Comparison of ENCODE assay signal across 1 cellular context in genomic region chr7:100726998-100727761, GRCh38.
TF ChIP-seq lines count a peak whose summit lies in the region.

No MANE protein-coding gene starts in this region.

TF ChIP-seq in HepG2, 621 proteins besides CTCF, POLR2A, EP300 and RAD21 (continued from another document):
- TF ChIP-seq MYC (CRISPR knock-in tag; IDR thresholded peaks at IDR 0.05; ENCODE audit: borderline replicate concordance) (no peak), TSC22D2 (CRISPR knock-in tag; IDR thresholded peaks at IDR 0.05; ENCODE audit: borderline replicate concordance) (no peak), CEBPG (CRISPR knock-in tag; IDR thresholded peaks at IDR 0.05) (peak; percentile 39; the same call in 1 of the 2 replicates), ERF (CRISPR knock-in tag; IDR thresholded peaks at IDR 0.05) (peak; percentile 63), FOXA3 (CRISPR knock-in tag; IDR thresholded peaks at IDR 0.05) (peak; percentile 88), BCL6 (CRISPR knock-in tag; IDR thresholded peaks at IDR 0.05) (0 out of 2 replicates have a peak, but pooled peaks have one; percentile 37), ZMYM3 (CRISPR knock-in tag; IDR thresholded peaks at IDR 0.05) (peak; percentile 57; the same call in 1 of the 2 replicates), ZNF724P (CRISPR knock-in tag; IDR thresholded peaks at IDR 0.05; ENCODE audit: borderline replicate concordance) (no peak), NCOA2 (CRISPR knock-in tag; IDR thresholded peaks at IDR 0.05) (peak; percentile 31; the same call in 1 of the 2 replicates), POGZ (CRISPR knock-in tag; IDR thresholded peaks at IDR 0.05) (no peak), ARNT (IDR thresholded peaks at IDR 0.05) (no peak), ZNF709 (CRISPR knock-in tag; IDR thresholded peaks at IDR 0.05) (no peak)
